28 cellular contexts compared by ENCODE assay signal in the genomic region with DNA sequence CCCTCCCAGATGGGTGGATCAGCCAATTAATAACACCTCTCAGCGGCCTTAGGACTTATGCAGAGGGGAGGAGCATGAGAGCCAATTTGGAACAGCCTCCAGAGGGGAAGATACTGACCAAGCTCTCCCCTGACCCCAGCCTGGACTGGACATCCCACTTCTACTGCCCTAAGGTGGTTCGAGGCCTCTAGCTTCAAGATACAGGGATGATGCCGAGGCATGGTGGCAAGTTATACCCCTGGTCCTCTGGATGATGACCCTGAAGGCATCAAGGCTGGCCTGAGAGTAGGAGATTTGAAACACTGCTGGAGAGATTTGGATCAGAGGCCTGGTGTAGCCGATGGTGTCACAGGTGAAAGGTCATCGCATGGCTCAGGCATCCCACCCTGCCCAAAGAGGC.
"Had no signal": no experiment of that assay in that cellular context is flagged by ENCODE, and none has a peak within 500 bp of the region (broad histone marks: within the 10 kb centered on the region; RNA-seq: fewer than 3 reads in every experiment).

No MANE protein-coding gene starts in this region.

- H3K9me3 Mint-ChIP-seq: activated naive CD4-positive, alpha-beta T cell treated with anti-CD3 and anti-CD28 coated beads, Interleukin-2, amount 10 ng/mL, durations not matched to agents 7 days and 5 days; activated naive CD8-positive, alpha-beta T cell treated with anti-CD3 and anti-CD28 coated beads for 36 hours; activated T-cell treated with anti-CD3 and anti-CD28 coated beads, Interleukin-2, amount 50 U/mL, for 72 hours; activated T-helper 2 cell treated with anti-CD3 and anti-CD28 coated beads, Interferon-gamma antibody, Interleukin-2, Interleukin-4, amounts not matched to agents 10 μg/mL and 5 μg/mL and 100 μg/mL, durations not matched to agents 14 hours and 24 hours and 36 hours; T-helper 2 cell treated with Interferon-gamma antibody and Interleukin-4, amounts not matched to agents 5 μg/mL and 100 μg/mL, for 36 hours had no signal

- DNase-seq: activated CD4-positive, alpha-beta T cell treated with anti-CD3 and anti-CD28 coated beads for 4 hours; activated CD8-positive, alpha-beta T cell treated with anti-CD3 and anti-CD28 coated beads, Interleukin-2, amount 10 ng/mL, durations not matched to agents 7 days and 5 days; activated gamma-delta T cell treated with Interleukin-2 at 50 U/mL for 16 hours; activated naive CD4-positive, alpha-beta T cell treated with anti-CD3 and anti-CD28 coated beads, Interleukin-2, amount 10 ng/mL, durations not matched to agents 7 days and 5 days; activated naive CD8-positive, alpha-beta T cell treated with anti-CD3 and anti-CD28 coated beads for 36 hours; activated T-cell treated with anti-CD3 and anti-CD28 coated beads, Interleukin-2, amount 50 U/mL, for 72 hours; brain microvascular endothelial cell; MM.1S; NCI-H1105 treated with DMSO at 0.1 percent for 48 hours; NCI-H1436 treated with DMSO at 0.1 percent for 48 hours; NCI-H187 treated with DMSO at 0.1 percent for 48 hours; NCI-H2081 treated with DMSO at 0.1 percent for 48 hours; NCI-H2171; NCI-H2227 treated with DMSO at 0.1 percent for 48 hours; NCI-H446 treated with DMSO at 0.1 percent for 48 hours; NCI-H524 treated with DMSO at 0.1 percent for 48 hours; NCI-H774; NK-92 treated with Interleukin-12 subunit alpha and Interleukin-12 subunit beta, amount 100 ng/mL, for 24 hours; OCI-M1; Right ventricle myocardium superior; SJCRH30; SW 1271 had no signal

- H3K9me3 ChIP-seq: SJCRH30 had no signal

- H3K27ac Mint-ChIP-seq: activated CD8-positive, alpha-beta T cell treated with anti-CD3 and anti-CD28 coated beads, Interleukin-2, amount 10 ng/mL, durations not matched to agents 7 days and 5 days; activated naive CD4-positive, alpha-beta T cell treated with anti-CD3 and anti-CD28 coated beads, Interleukin-2, amount 10 ng/mL, durations not matched to agents 7 days and 5 days; activated naive CD8-positive, alpha-beta T cell treated with anti-CD3 and anti-CD28 coated beads for 36 hours; activated T-cell treated with anti-CD3 and anti-CD28 coated beads, Interleukin-2, amount 50 U/mL, for 72 hours; activated T-helper 2 cell treated with anti-CD3 and anti-CD28 coated beads, Interferon-gamma antibody, Interleukin-2, Interleukin-4, amounts not matched to agents 10 μg/mL and 5 μg/mL and 100 μg/mL, durations not matched to agents 14 hours and 24 hours and 36 hours; T-helper 2 cell treated with Interferon-gamma antibody and Interleukin-4, amounts not matched to agents 5 μg/mL and 100 μg/mL, for 36 hours had no signal

- H3K4me3 Mint-ChIP-seq: activated CD8-positive, alpha-beta T cell treated with anti-CD3 and anti-CD28 coated beads, Interleukin-2, amount 10 ng/mL, durations not matched to agents 7 days and 5 days; activated naive CD4-positive, alpha-beta T cell treated with anti-CD3 and anti-CD28 coated beads, Interleukin-2, amount 10 ng/mL, durations not matched to agents 7 days and 5 days; activated naive CD8-positive, alpha-beta T cell treated with anti-CD3 and anti-CD28 coated beads for 36 hours; activated T-cell treated with anti-CD3 and anti-CD28 coated beads, Interleukin-2, amount 50 U/mL, for 72 hours; T-helper 2 cell treated with Interferon-gamma antibody and Interleukin-4, amounts not matched to agents 5 μg/mL and 100 μg/mL, for 36 hours had no signal

- H3K36me3 ChIP-seq: brain microvascular endothelial cell, SJCRH30 had no signal

- H3K27ac ChIP-seq: brain microvascular endothelial cell, RWPE1, SJCRH30 had no signal

- H3K4me3 ChIP-seq: SJCRH30 had no signal

- H3K36me3 Mint-ChIP-seq: activated naive CD4-positive, alpha-beta T cell treated with anti-CD3 and anti-CD28 coated beads, Interleukin-2, amount 10 ng/mL, durations not matched to agents 7 days and 5 days; activated naive CD8-positive, alpha-beta T cell treated with anti-CD3 and anti-CD28 coated beads for 36 hours had no signal

- H3K4me1 ChIP-seq: SJCRH30 had no signal

- ATAC-seq: activated CD4-positive, CD25-positive, alpha-beta regulatory T cell treated with anti-CD3 and anti-CD28 coated beads, Interleukin-2, amount 50 U/mL, for 24 hours; activated CD8-positive, alpha-beta T cell treated with anti-CD3 and anti-CD28 coated beads, Interleukin-2, amount 10 ng/mL, durations not matched to agents 7 days and 5 days; activated T-cell treated with anti-CD3 and anti-CD28 coated beads, Interleukin-2, amount 50 U/mL, for 72 hours; Panc1; SK-N-SH treated with all-trans-retinoic acid at 6 μM for 48 hours had no signal
